Comparison of ENCODE assay signal across 16 cellular contexts in the genomic region with DNA sequence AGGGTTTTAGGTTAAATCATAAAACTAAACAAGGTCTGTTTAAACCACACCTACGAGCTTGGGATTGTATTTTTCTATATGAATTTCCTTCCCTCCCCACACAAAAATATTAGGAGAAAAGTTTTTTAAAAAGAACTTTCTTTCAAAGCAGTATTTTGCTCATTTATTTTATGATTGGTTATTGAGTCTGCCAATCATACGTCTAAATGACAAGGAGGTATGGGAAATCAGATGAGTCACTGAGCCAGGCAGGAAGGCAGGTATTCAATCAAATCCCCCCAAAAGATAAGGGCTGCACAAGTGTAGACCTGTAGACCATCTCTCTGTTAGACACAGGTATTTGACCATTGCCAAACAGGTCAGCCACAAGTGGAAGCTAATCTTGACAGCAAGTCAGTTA.
A peak's percentile ranks its signal among the peaks of the same experiment; 100 is the strongest.
DNase-seq lines count a peak whose midpoint lies in the region; ATAC-seq, FAIRE-seq and TF ChIP-seq lines count a peak whose summit lies in the region.
"Had no signal": no experiment of that assay in that cellular context is flagged by ENCODE, and none has a peak within 500 bp of the region (broad histone marks: within the 10 kb centered on the region; RNA-seq: fewer than 3 reads in every experiment).

No MANE protein-coding gene starts in this region.

- no peak overlapping the region for H4K5ac ChIP-seq in H1 (ENCODE audit: insufficient read length, low read depth, low read length)

- no peak overlapping the region for H4K8ac ChIP-seq in H1 (ENCODE audit: extremely low read depth, insufficient read depth, low read length)
- no peak overlapping the region for H4K8ac ChIP-seq in trophoblast cell (ENCODE audit: low read depth, low read length)

- H2AFZ ChIP-seq in H1 (ENCODE audit: low read length) (no peak overlapping the region), smooth muscle cell (ENCODE audit: low read depth) (no peak overlapping the region), trophoblast cell (ENCODE audit: insufficient read depth, low read length, poor library complexity) (no peak overlapping the region)
- H2AFZ ChIP-seq: PC-9 had no signal

- no peak for DNase-seq in HTR-8/SVneo (ENCODE audit: insufficient read length, low spot score)
- DNase-seq in NCI-H69 (lab: John Stamatoyannopoulos, UW): peak; percentile 38
- DNase-seq in H1 (ENCODE audit: low read depth in 1 of 2, low spot score in 2 of 2): no peak
- DNase-seq in smooth muscle cell (lab: John Stamatoyannopoulos, UW; ENCODE audit: unreplicated experiment): no peak
- no peak for DNase-seq in breast epithelium (ENCODE audit: low spot score in 2 of 2)
- no peak for DNase-seq in trophoblast cell
- DNase-seq: ACHN, COR-L47, NCI-H1105, NCI-H2081 treated with DMSO at 0.1 percent for 48 hours, NCI-H2227 treated with DMSO at 0.1 percent for 48 hours, NCI-H510A treated with DMSO at 0.1 percent for 48 hours, NCI-H82, PC-9, SJCRH30 had no signal

- no peak overlapping the region for H3K56ac ChIP-seq in H1 (replicated peaks; ENCODE audit: insufficient read length, low read depth, low read length)

- H2BK15ac ChIP-seq in H1 (ENCODE audit: low read length): no peak overlapping the region

- no peaks in the 10 kb centered on the region for H3K36me3 ChIP-seq in H1 (ENCODE audit: control insufficient read depth in 2 of 4, insufficient read depth in 4 of 4, low read length in 3 of 4)
- no peaks in the 10 kb centered on the region for H3K36me3 ChIP-seq in smooth muscle cell (ENCODE audit: low read depth)
- no peaks in the 10 kb centered on the region for H3K36me3 ChIP-seq in breast epithelium
- H3K36me3 ChIP-seq in trophoblast cell (ENCODE audit: control insufficient read depth in 1 of 2, insufficient read depth in 2 of 2, low read length in 2 of 2): no peaks in the 10 kb centered on the region
- H3K36me3 ChIP-seq: SJCRH30 had no signal

- H3K23ac ChIP-seq in H1 (ENCODE audit: insufficient read length) (no peak overlapping the region), trophoblast cell (ENCODE audit: low read length) (no peak overlapping the region)

- H4K20me1 ChIP-seq in H1 (replicated peaks in 1 of 2; ENCODE audit: control insufficient read depth in 1 of 2, insufficient read depth in 2 of 2, low read length in 2 of 2) (no peaks in the 10 kb centered on the region), smooth muscle cell (ENCODE audit: low read depth) (no peaks in the 10 kb centered on the region)

- no peak for TF ChIP-seq EP300 in H1 (IDR thresholded peaks at IDR 0.05; ENCODE audit: borderline replicate concordance in 1 of 2, low read depth in 2 of 2, low read length in 2 of 2)

- H2BK120ac ChIP-seq in H1 (replicated peaks; ENCODE audit: low read depth, low read length): no peak overlapping the region
- H2BK120ac ChIP-seq in trophoblast cell (ENCODE audit: insufficient read depth, low read length, poor library complexity): no peak overlapping the region

- H4K12ac ChIP-seq in trophoblast cell (ENCODE audit: low read depth, low read length): no peak overlapping the region

- H3K14ac ChIP-seq in H1 (ENCODE audit: insufficient read length) (no peak overlapping the region), trophoblast cell (ENCODE audit: low read length) (no peak overlapping the region)

- no peak for TF ChIP-seq RAD21 in H1 (IDR thresholded peaks at IDR 0.05 in 1 of 2, conservative IDR thresholded peaks at IDR 0.05 in 1 of 2; ENCODE audit: low read depth in 2 of 2, low read length in 2 of 2)

- H3K9ac ChIP-seq in H1 (replicated peaks in 1 of 4; ENCODE audit: extremely low read depth in 1 of 4, low read depth in 3 of 4, low read length in 3 of 4): no peak overlapping the region
- no peak overlapping the region for H3K9ac ChIP-seq in smooth muscle cell (ENCODE audit: low read depth)
- H3K9ac ChIP-seq in trophoblast cell (ENCODE audit: low read length): no peak overlapping the region

- intact Hi-C loops in breast epithelium (cut with DNase I; ENCODE audit: low total_unique reads): no loop called here

- no peak overlapping the region; a peak in 1 of 4 replicates for H3K4me2 ChIP-seq in H1 (ENCODE audit: insufficient read depth in 1 of 2, low read depth in 2 of 2, low read length in 2 of 2)
- peak overlapping the region; percentile 86 for H3K4me2 ChIP-seq in smooth muscle cell
- H3K4me2 ChIP-seq in trophoblast cell (ENCODE audit: low read length): no peak overlapping the region
- H3K4me2 ChIP-seq: PC-9 had no signal

- peaks cover 14% of the 10 kb centered on the region for H3F3A ChIP-seq in smooth muscle cell (ENCODE audit: low read depth)

- 0 out of 2 replicates have a peak overlapping the region, but pooled peaks have one; percentile 40 for H2BK5ac ChIP-seq in H1 (ENCODE audit: low read depth, low read length)
- no peak overlapping the region for H2BK5ac ChIP-seq in trophoblast cell (ENCODE audit: low read depth, low read length, poor library complexity)

- no peaks in the 10 kb centered on the region; the same call in 1 of the 2 replicates for H3K23me2 ChIP-seq in H1 (ENCODE audit: low read depth, low read length)

- no peak overlapping the region for H4K91ac ChIP-seq in H1 (replicated peaks; ENCODE audit: insufficient read length, low read length)
- H4K91ac ChIP-seq in trophoblast cell (ENCODE audit: low read depth, low read length): no peak overlapping the region

- H3K18ac ChIP-seq in H1 (ENCODE audit: extremely low read depth, low read length) (no peak overlapping the region), trophoblast cell (ENCODE audit: low read length) (no peak overlapping the region)

- POLR2A ChIA-PET in H1 (lab: Charles Lee; ENCODE audit: partially characterized antibody): no interaction called here

- H3K79me1 ChIP-seq in H1 (ENCODE audit: low read depth, low read length) (no peaks in the 10 kb centered on the region), trophoblast cell (ENCODE audit: low read length) (peaks cover 2% of the 10 kb centered on the region)

- H3K27ac ChIP-seq in H1 (ENCODE audit: low read depth, low read length) (no peak overlapping the region), smooth muscle cell (ENCODE audit: low read depth) (no peak overlapping the region), breast epithelium (no peak overlapping the region), trophoblast cell (ENCODE audit: low read depth, low read length) (no peak overlapping the region)
- H3K27ac ChIP-seq: PC-9, SJCRH30 had no signal

- H2AK5ac ChIP-seq in H1 (ENCODE audit: low read depth, low read length) (no peak overlapping the region), trophoblast cell (ENCODE audit: low read length) (no peak overlapping the region)

- H3K4ac ChIP-seq in H1 (replicated peaks; ENCODE audit: insufficient read length, low read depth, low read length) (no peak overlapping the region), trophoblast cell (ENCODE audit: low read depth, low read length) (no peak overlapping the region)

- no peaks in the 10 kb centered on the region for H3K79me2 ChIP-seq in H1 (ENCODE audit: control insufficient read depth in 1 of 2, insufficient read depth in 2 of 2, low read length in 2 of 2)
- no peaks in the 10 kb centered on the region for H3K79me2 ChIP-seq in smooth muscle cell (ENCODE audit: low read depth)
- no peaks in the 10 kb centered on the region for H3K79me2 ChIP-seq in trophoblast cell (ENCODE audit: control insufficient read depth, insufficient read depth, low read length, poor library complexity)

- H2BK20ac ChIP-seq in H1 (ENCODE audit: low read length): no peak overlapping the region

- no peak for TF ChIP-seq CTCF in H1 (IDR thresholded peaks at IDR 0.05; ENCODE audit: control extremely low read depth in 1 of 3, insufficient read depth in 1 of 3, low read depth in 1 of 3, low read length in 3 of 3)
- TF ChIP-seq CTCF in smooth muscle cell (IDR thresholded peaks at IDR 0.05; ENCODE audit: borderline replicate concordance, insufficient read depth, poor library complexity, severe bottlenecking): no peak
- no peak for TF ChIP-seq CTCF in breast epithelium (IDR thresholded peaks at IDR 0.05)

- H3K27me3 ChIP-seq in H1 (replicated peaks in 1 of 4; ENCODE audit: control insufficient read depth in 3 of 4, extremely low read depth in 1 of 4, insufficient read depth in 3 of 4, low read length in 3 of 4) (no peaks in the 10 kb centered on the region), smooth muscle cell (ENCODE audit: low read depth) (no peaks in the 10 kb centered on the region), breast epithelium (no peaks in the 10 kb centered on the region), trophoblast cell (ENCODE audit: insufficient read depth, low read length) (no peaks in the 10 kb centered on the region)

- H3K4me3 ChIP-seq in H1 (ENCODE audit: extremely low read depth in 1 of 4, insufficient read depth in 2 of 4, low read depth in 3 of 4, low read length in 4 of 4) (no peak overlapping the region), smooth muscle cell (no peak overlapping the region), breast epithelium (no peak overlapping the region), trophoblast cell (ENCODE audit: low read depth, low read length) (no peak overlapping the region)
- H3K4me3 ChIP-seq: PC-9, SJCRH30 had no signal

- TF ChIP-seq POLR2A in H1 (IDR thresholded peaks at IDR 0.05; ENCODE audit: control extremely low read depth in 1 of 2, low read depth in 2 of 2, low read length in 2 of 2): no peak
- TF ChIP-seq POLR2A in breast epithelium (IDR thresholded peaks at IDR 0.05): no peak

- H3K4me1 ChIP-seq in H1 (replicated peaks in 1 of 4; ENCODE audit: control insufficient read depth in 3 of 4, insufficient read depth in 4 of 4, low read length in 3 of 4) (peaks cover 7 to 15% (median 12%) of the 10 kb centered on the region in 4 experiments; a peak in 6 of 7 replicates), smooth muscle cell (ENCODE audit: low read depth) (peaks cover 14% of the 10 kb centered on the region), breast epithelium (no peaks in the 10 kb centered on the region), trophoblast cell (ENCODE audit: control insufficient read depth in 1 of 2, insufficient read depth in 2 of 2, low read length in 2 of 2) (peaks cover 0 to 6% of the 10 kb centered on the region in 2 experiments)
- H3K4me1 ChIP-seq: SJCRH30 had no signal

- H2BK12ac ChIP-seq in H1 (ENCODE audit: low read depth, low read length) (peak overlapping the region; percentile 75; the same call in 1 of the 2 replicates), trophoblast cell (ENCODE audit: low read length) (no peak overlapping the region)

- H3K9me3 ChIP-seq in H1 (ENCODE audit: insufficient read depth in 2 of 2, low read depth in 1 of 2, low read length in 1 of 2) (no peaks in the 10 kb centered on the region), smooth muscle cell (replicated peaks; ENCODE audit: low read depth) (no peaks in the 10 kb centered on the region), breast epithelium (no peaks in the 10 kb centered on the region), trophoblast cell (ENCODE audit: insufficient read depth, low read depth, low read length) (no peaks in the 10 kb centered on the region)
- H3K9me3 ChIP-seq: SJCRH30 had no signal

- peak; percentile 33 for FAIRE-seq in HTR-8/SVneo (lab: Jason Lieb, UNC)
- FAIRE-seq in H1 (lab: Jason Lieb, UNC): no peak

- CTCF ChIA-PET in H1 (lab: Charles Lee; ENCODE audit: partially characterized antibody): interaction anchor here (1.0 to 3.7 kb wide), 6 partner anchors 12 to 434 kb away, joined by 3 to 20 read pairs (median 3); no protein-coding TSS in a partner anchor

- WGBS in H1 (ENCODE audit: extremely low coverage in 1 of 2, insufficient coverage in 1 of 2, insufficient read length in 1 of 2, insufficient replicate concordance in 2 of 2, low coverage in 1 of 2, low lambda C conversion rate in 2 of 2, missing lambda C conversion rate in 1 of 2), 2 experiments: 72% methylated on average over 2 of the region's 2 CpGs; no CpG with 5 or more reads in 1 of the 2 experiments
- 68% methylated on average over 2 of the region's 2 CpGs for WGBS in smooth muscle cell (ENCODE audit: low lambda C conversion rate)
- no CpG with 5 or more reads among the region's 2 CpGs for WGBS in trophoblast cell (ENCODE audit: extremely low coverage, insufficient coverage, insufficient read length)

- no peak for ATAC-seq in HG03460 (IDR thresholded peaks at IDR 0.05; ENCODE audit: unreplicated experiment)
